1 cellular context compared by ENCODE assay signal in genomic region chr7:81925530-81925929, GRCh38.
TF ChIP-seq lines count a peak whose summit lies in the region.

No MANE protein-coding gene starts in this region.

TF ChIP-seq in HepG2, 621 proteins besides CTCF, POLR2A, EP300 and RAD21 (continued from another document):
- TF ChIP-seq TFDP1 (CRISPR knock-in tag; IDR thresholded peaks at IDR 0.05; ENCODE audit: borderline replicate concordance), result no peak
- no peak for TF ChIP-seq ZNF747 (CRISPR knock-in tag; IDR thresholded peaks at IDR 0.05; ENCODE audit: borderline replicate concordance)
- TF ChIP-seq KLF13 (CRISPR knock-in tag; IDR thresholded peaks at IDR 0.05), result no peak
- TF ChIP-seq ZNF205 (CRISPR knock-in tag; IDR thresholded peaks at IDR 0.05), result no peak
- TF ChIP-seq ZFY (CRISPR knock-in tag; IDR thresholded peaks at IDR 0.05), result no peak
- no peak for TF ChIP-seq ZNF629 (CRISPR knock-in tag; conservative IDR thresholded peaks at IDR 0.05)
- no peak for TF ChIP-seq ZNF263 (CRISPR knock-in tag; IDR thresholded peaks at IDR 0.05)
- TF ChIP-seq, protein P1, sequence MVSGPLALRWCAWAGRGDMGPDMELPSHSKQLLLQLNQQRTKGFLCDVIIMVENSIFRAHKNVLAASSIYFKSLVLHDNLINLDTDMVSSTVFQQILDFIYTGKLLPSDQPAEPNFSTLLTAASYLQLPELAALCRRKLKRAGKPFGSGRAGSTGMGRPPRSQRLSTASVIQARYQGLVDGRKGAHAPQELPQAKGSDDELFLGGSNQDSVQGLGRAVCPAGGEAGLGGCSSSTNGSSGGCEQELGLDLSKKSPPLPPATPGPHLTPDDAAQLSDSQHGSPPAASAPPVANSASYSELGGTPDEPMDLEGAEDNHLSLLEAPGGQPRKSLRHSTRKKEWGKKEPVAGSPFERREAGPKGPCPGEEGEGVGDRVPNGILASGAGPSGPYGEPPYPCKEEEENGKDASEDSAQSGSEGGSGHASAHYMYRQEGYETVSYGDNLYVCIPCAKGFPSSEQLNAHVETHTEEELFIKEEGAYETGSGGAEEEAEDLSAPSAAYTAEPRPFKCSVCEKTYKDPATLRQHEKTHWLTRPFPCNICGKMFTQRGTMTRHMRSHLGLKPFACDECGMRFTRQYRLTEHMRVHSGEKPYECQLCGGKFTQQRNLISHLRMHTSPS (CRISPR knock-in tag; IDR thresholded peaks at IDR 0.05; ENCODE audit: low read depth), result no peak
- no peak for TF ChIP-seq SIN3B (IDR thresholded peaks at IDR 0.05; ENCODE audit: low read length)
- TF ChIP-seq TIGD3 (CRISPR knock-in tag; IDR thresholded peaks at IDR 0.05; ENCODE audit: borderline replicate concordance), result no peak
- no peak for TF ChIP-seq ZNF7 (CRISPR knock-in tag; IDR thresholded peaks at IDR 0.05)
- no peak for TF ChIP-seq ATM (IDR thresholded peaks at IDR 0.05; ENCODE audit: borderline replicate concordance)
- no peak for TF ChIP-seq HNRNPUL1 (IDR thresholded peaks at IDR 0.05; ENCODE audit: low read depth, low read length)
- no peak for TF ChIP-seq MAZ (IDR thresholded peaks at IDR 0.05; ENCODE audit: borderline replicate concordance, low read depth, low read length)
- no peak for TF ChIP-seq MAZ (CRISPR knock-in tag; IDR thresholded peaks at IDR 0.05; ENCODE audit: low read depth)
- no peak for TF ChIP-seq NFRKB (IDR thresholded peaks at IDR 0.05)
- no peak for TF ChIP-seq CBX2 (IDR thresholded peaks at IDR 0.05; ENCODE audit: low read depth, low read length)
- no peak for TF ChIP-seq CBX2 (CRISPR knock-in tag; IDR thresholded peaks at IDR 0.05; ENCODE audit: low read depth)
- no peak for TF ChIP-seq NR2F2 (IDR thresholded peaks at IDR 0.05; ENCODE audit: borderline replicate concordance, low read depth)
